8 cellular contexts compared by ENCODE assay signal in the genomic region with DNA sequence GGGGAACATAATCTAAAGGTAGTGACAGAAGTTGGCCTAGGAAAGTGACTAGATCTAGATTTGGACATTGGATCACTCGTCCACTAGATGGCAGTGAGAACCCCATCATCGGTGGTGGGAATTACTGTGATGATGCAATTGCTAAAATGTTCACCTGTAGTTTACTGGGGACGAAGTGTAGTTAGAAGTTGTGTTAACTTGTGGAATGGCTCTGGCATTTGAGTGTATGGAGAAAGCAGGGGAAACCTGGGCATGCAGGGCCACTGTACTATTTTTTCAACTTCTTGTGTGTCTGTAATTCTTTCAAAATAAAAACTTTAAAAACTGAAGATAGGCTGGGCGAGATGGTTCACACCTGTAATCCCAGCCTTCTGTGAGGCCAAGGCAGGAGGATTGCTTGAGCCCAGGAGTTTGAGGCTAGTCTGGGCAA.
DNase-seq lines count a peak whose midpoint lies in the region; ATAC-seq and TF ChIP-seq lines count a peak whose summit lies in the region.

No MANE protein-coding gene starts in this region.

- TF ChIP-seq POLR2A in upper lobe of left lung (IDR thresholded peaks at IDR 0.05): no peak

- in situ Hi-C loops in Panc1 (cut with HindIII; ENCODE audit: low pct_unique_long_range_greater_than_20kb, low sequenced_read_pairs): no loop called here

- DNase-seq in Caco-2 (peak; percentile 60 to 71), HT1080 (ENCODE audit: low read depth) (peak; percentile 53), Panc1 (ENCODE audit: low read depth, low spot score) (peak; percentile 64), fibroblast of the aortic adventitia (ENCODE audit: low read depth) (peak; percentile 75), occipital lobe (lab: John Stamatoyannopoulos, UW) (peak; percentile 16), upper lobe of left lung (peak in 1 of 2 donors; percentile 62)
- peak; percentile 65 to 74 for DNase-seq in activated T-cell treated with anti-CD3 and anti-CD28 coated beads, Interleukin-2, amount 50 U/mL, for 72 hours

- POLR2A ChIA-PET in Caco-2 (lab: Charles Lee) (no interaction called here), Panc1 (lab: Charles Lee) (interaction anchor here (1.8 kb wide), 1 partner anchor 102 kb away, joined by 26 read pairs; a partner anchor contains a TSS)

- peak overlapping the region; percentile 40 for H3K27ac Mint-ChIP-seq in Caco-2 (ENCODE audit: unreplicated experiment)
- peak overlapping the region; percentile 13 for H3K27ac Mint-ChIP-seq in activated T-cell treated with anti-CD3 and anti-CD28 coated beads, Interleukin-2, amount 50 U/mL, for 72 hours

- H3K27ac ChIP-seq in Panc1 (ENCODE audit: low read length) (peak overlapping the region; percentile 18; the same call in 1 of the 2 replicates), upper lobe of left lung (no peak overlapping the region)

- H3K4me1 Mint-ChIP-seq in Caco-2 (ENCODE audit: low read depth, unreplicated experiment): peaks cover 7% of the 10 kb centered on the region
- H3K4me1 Mint-ChIP-seq in activated T-cell treated with anti-CD3 and anti-CD28 coated beads, Interleukin-2, amount 50 U/mL, for 72 hours (ENCODE audit: low read depth): peaks cover 15% of the 10 kb centered on the region

- ATAC-seq in GM21367 (IDR thresholded peaks at IDR 0.05; ENCODE audit: unreplicated experiment) (peak; percentile 64), Panc1 (peak; percentile 80), upper lobe of left lung (ENCODE audit: low FRiP score in 2 of 2) (peak; percentile 77 to 89)
- ATAC-seq in activated T-cell treated with anti-CD3 and anti-CD28 coated beads, Interleukin-2, amount 50 U/mL, for 72 hours (replicated peaks in 1 of 2): peak; percentile 86 to 90

- H3K36me3 ChIP-seq in Caco-2 (ENCODE audit: control insufficient read depth, insufficient read depth, low read length): no peaks in the 10 kb centered on the region
- no peaks in the 10 kb centered on the region for H3K36me3 ChIP-seq in Panc1 (ENCODE audit: control insufficient read depth, insufficient read depth, low read length)
- H3K36me3 ChIP-seq in upper lobe of left lung: no peaks in the 10 kb centered on the region

- CTCF ChIA-PET in Caco-2 (lab: Charles Lee) (interaction anchor here (0.9 to 2.5 kb wide), 2 partner anchors 102 kb away, joined by 3 to 8 read pairs; no protein-coding TSS in a partner anchor), Panc1 (lab: Charles Lee) (interaction anchor here (0.7 to 1.6 kb wide), 2 partner anchors 102 kb away, joined by 3 to 9 read pairs; no protein-coding TSS in a partner anchor)

- H3K27me3 Mint-ChIP-seq in Caco-2 (ENCODE audit: insufficient read depth, unreplicated experiment): no peaks in the 10 kb centered on the region
- peaks cover 6% of the 10 kb centered on the region for H3K27me3 Mint-ChIP-seq in activated T-cell treated with anti-CD3 and anti-CD28 coated beads, Interleukin-2, amount 50 U/mL, for 72 hours (ENCODE audit: low read depth)

- no peak overlapping the region for H3K4me3 ChIP-seq in Caco-2 (ENCODE audit: low read depth, low read length)
- H3K4me3 ChIP-seq in Panc1 (ENCODE audit: low read depth in 2 of 2, low read length in 2 of 2): 0 out of 4 replicates have a peak overlapping the region, but pooled peaks of 1 of the 2 experiments have one; percentile 3
- H3K4me3 ChIP-seq in fibroblast of the aortic adventitia (ENCODE audit: low read depth, low read length): no peak overlapping the region
- no peak overlapping the region for H3K4me3 ChIP-seq in upper lobe of left lung

- intact Hi-C loops in Caco-2 (cut with micrococcal nuclease; ENCODE audit: unreplicated experiment): loop anchor here (1.0 to 5.0 kb wide), 3 partner anchors 104 to 636 kb away; no protein-coding TSS in a partner anchor
- intact Hi-C loops in Panc1 (cut with micrococcal nuclease; ENCODE audit: unreplicated experiment): loop anchor here (1.0 kb wide), 1 partner anchor 104 kb away; no protein-coding TSS in a partner anchor

- peaks cover 13% of the 10 kb centered on the region for H3K9me3 Mint-ChIP-seq in Caco-2 (ENCODE audit: unreplicated experiment)
- H3K9me3 Mint-ChIP-seq in activated T-cell treated with anti-CD3 and anti-CD28 coated beads, Interleukin-2, amount 50 U/mL, for 72 hours: peaks cover 4% of the 10 kb centered on the region in 2 donors

- 20 to 22% methylated on average over 4 of the region's 4 CpGs for WGBS in upper lobe of left lung, 2 donors

- H3K4me3 Mint-ChIP-seq in Caco-2 (ENCODE audit: unreplicated experiment): peak overlapping the region; percentile 18
- peak overlapping the region in 1 of 2 donors; percentile 4 for H3K4me3 Mint-ChIP-seq in activated T-cell treated with anti-CD3 and anti-CD28 coated beads, Interleukin-2, amount 50 U/mL, for 72 hours

- TF ChIP-seq CTCF in Caco-2 (IDR thresholded peaks at IDR 0.05; ENCODE audit: insufficient read depth in 1 of 2, low read depth in 1 of 2, low read length in 1 of 2, severe bottlenecking in 1 of 2, unreplicated experiment in 1 of 2) (peak; percentile 78 to 85), Panc1 (IDR thresholded peaks at IDR 0.05) (peak; percentile 87), fibroblast of the aortic adventitia (IDR thresholded peaks at IDR 0.05; ENCODE audit: insufficient read depth, low read length) (peak; percentile 80), upper lobe of left lung (IDR thresholded peaks at IDR 0.05) (peak; percentile 67 to 84 (median 78))

- H3K4me1 ChIP-seq in Caco-2 (no peaks in the 10 kb centered on the region), Panc1 (ENCODE audit: control insufficient read depth, insufficient read depth, low read length) (peaks cover 6% of the 10 kb centered on the region; the same call in 1 of the 2 replicates), upper lobe of left lung (peaks cover 0 to 7% (median 0%) of the 10 kb centered on the region in 4 donors)

- H3K9me3 ChIP-seq in Caco-2 (no peaks in the 10 kb centered on the region), Panc1 (ENCODE audit: control insufficient read depth, insufficient read depth, low read depth, low read length) (no peaks in the 10 kb centered on the region), upper lobe of left lung (no peaks in the 10 kb centered on the region)

- H3K36me3 Mint-ChIP-seq in Caco-2 (ENCODE audit: insufficient read depth, unreplicated experiment): no peaks in the 10 kb centered on the region
- H3K36me3 Mint-ChIP-seq in activated T-cell treated with anti-CD3 and anti-CD28 coated beads, Interleukin-2, amount 50 U/mL, for 72 hours (ENCODE audit: insufficient read depth in 2 of 2): peaks cover under 1 to 2% of the 10 kb centered on the region in 2 donors

- no TSS peak for BruUV-seq in Caco-2 (replicated peaks; lab: Mats Ljungman, UMichigan)
- no TSS peak for BruUV-seq in Panc1 (replicated peaks; lab: Mats Ljungman, UMichigan)

- H3K27me3 ChIP-seq in Caco-2 (replicated peaks; ENCODE audit: control insufficient read depth, insufficient read depth, low read length) (no peaks in the 10 kb centered on the region), Panc1 (ENCODE audit: control insufficient read depth, insufficient read depth, low read length) (no peaks in the 10 kb centered on the region), upper lobe of left lung (no peaks in the 10 kb centered on the region)

- no peak for TF ChIP-seq EP300 in upper lobe of left lung (IDR thresholded peaks at IDR 0.05)
